10 cellular contexts compared by ENCODE assay signal in the genomic region with DNA sequence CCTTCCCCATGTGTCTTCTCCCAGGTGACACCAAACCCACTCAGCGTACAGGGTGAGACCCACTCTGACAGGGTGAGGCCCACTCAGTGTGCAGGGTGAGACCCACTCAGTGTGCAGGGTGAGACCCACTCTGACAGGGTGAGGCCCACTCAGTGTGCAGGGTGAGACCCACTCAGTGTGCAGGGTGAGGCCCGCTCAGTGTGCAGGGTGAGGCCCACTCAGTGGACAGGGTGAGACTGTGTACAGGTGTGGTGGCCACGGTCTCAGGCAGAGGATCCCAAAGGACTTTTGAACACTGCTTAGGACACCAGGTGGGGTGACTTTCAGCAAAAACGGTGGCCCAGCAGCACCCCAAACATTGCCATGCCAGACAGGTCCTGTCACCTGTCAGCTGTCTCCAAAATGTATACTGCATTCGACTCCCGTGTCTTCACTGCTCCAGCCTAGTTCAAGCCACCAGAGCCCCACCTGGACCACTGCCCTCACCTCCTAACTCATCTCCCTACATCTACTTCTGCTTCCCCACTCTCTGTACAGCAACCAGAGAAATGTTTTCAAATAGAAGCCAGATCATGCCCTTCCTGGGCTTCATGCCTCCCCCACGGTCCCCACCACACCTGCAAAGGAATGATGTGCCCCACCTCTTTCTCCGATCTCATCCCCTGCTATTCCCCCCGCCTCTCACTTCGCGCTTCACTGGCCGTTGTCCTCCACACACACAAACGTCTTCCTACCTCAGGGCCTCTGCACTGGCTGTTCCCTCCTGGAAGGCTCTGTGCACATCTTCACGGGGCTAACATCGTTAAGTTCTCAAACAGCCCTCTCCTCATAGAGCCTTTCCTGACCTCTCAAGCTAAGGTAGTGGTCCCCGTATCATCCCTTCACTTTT. TPM values are rescaled to one million over a fixed set of nuclear protein-coding genes. Genes with fewer than 3 reads are reported as not detected.
DNase-seq lines count a peak whose midpoint lies in the region; ATAC-seq and TF ChIP-seq lines count a peak whose summit lies in the region.
"Had no signal": no experiment of that assay in that cellular context is flagged by ENCODE, and none has a peak within 500 bp of the region (broad histone marks: within the 10 kb centered on the region; RNA-seq: fewer than 3 reads in every experiment).

No MANE protein-coding gene starts in this region.

- DNase-seq in MCF 10A (ENCODE audit: unreplicated experiment): no peak
- no peak for DNase-seq in mammary epithelial cell
- no peak for DNase-seq in coronary artery (ENCODE audit: low spot score)
- DNase-seq in type B pancreatic cell (ENCODE audit: extremely low spot score, unreplicated experiment): peak; percentile 49
- DNase-seq in superior temporal gyrus (ENCODE audit: extremely low spot score): no peak
- DNase-seq in PC-3: no peak
- DNase-seq in tibial nerve (ENCODE audit: low spot score in 2 of 2): no peak
- DNase-seq: activated CD4-positive, alpha-beta T cell treated with anti-CD3 and anti-CD28 coated beads, Interleukin-2, amount 50 U/mL, for 48 hours had no signal

- H3F3A ChIP-seq in PC-3 (ENCODE audit: low read length, unreplicated experiment): no peaks in the 10 kb centered on the region

- in situ Hi-C loops in mammary epithelial cell (cut with MboI; ENCODE audit: low sequenced_read_pairs in 2 of 2): loop anchor here (5.0 to 10.0 kb wide), 2 partner anchors 50 to 63 kb away; a partner anchor contains a TSS

- no peak overlapping the region for H2AFZ ChIP-seq in mammary epithelial cell (ENCODE audit: low read depth, low read length)
- H2AFZ ChIP-seq in PC-3 (ENCODE audit: low read length): no peak overlapping the region

- H3K9ac ChIP-seq in mammary epithelial cell (ENCODE audit: insufficient read depth, low read length) (no peak overlapping the region), PC-3 (ENCODE audit: low read length) (no peak overlapping the region)

- no peaks in the 10 kb centered on the region for H3K9me2 ChIP-seq in PC-3 (replicated peaks; ENCODE audit: low read length)

- ATAC-seq in PC-3: no peak

- H3K36me3 Mint-ChIP-seq in MCF 10A (ENCODE audit: insufficient read depth, unreplicated experiment) (peaks cover 5% of the 10 kb centered on the region), type B pancreatic cell (peaks cover 4% of the 10 kb centered on the region)
- H3K36me3 Mint-ChIP-seq: activated naive CD8-positive, alpha-beta T cell had no signal

- CTCF ChIA-PET in MCF 10A (lab: Yijun Ruan, JAX) (interaction anchor here (1.4 to 3.5 kb wide), 4 partner anchors 8 to 69 kb away, joined by 6 to 34 read pairs (median 11); no protein-coding TSS in a partner anchor), mammary epithelial cell (lab: Charles Lee; ENCODE audit: low non-redundant PET) (interaction anchor here (0.6 kb wide), 1 partner anchor 10 kb away, joined by 12 read pairs; no protein-coding TSS in a partner anchor), PC-3 (lab: Charles Lee) (interaction anchor here (1.0 kb wide), 1 partner anchor 9 kb away, joined by 3 read pairs; no protein-coding TSS in a partner anchor)

- H4K20me1 ChIP-seq in mammary epithelial cell (ENCODE audit: insufficient read depth, low read length) (no peaks in the 10 kb centered on the region), PC-3 (ENCODE audit: low read length) (no peaks in the 10 kb centered on the region)

- intact Hi-C loops in MCF 10A (cut with micrococcal nuclease) (no loop called here), mammary epithelial cell (cut with micrococcal nuclease) (no loop called here), PC-3 (cut with micrococcal nuclease) (no loop called here)

- WGBS in mammary epithelial cell (ENCODE audit: low coverage, missing lambda C conversion rate): 58% methylated on average over 15 of the region's 16 CpGs
- 64 to 70% methylated on average over 15 to 16 of the region's 16 CpGs for WGBS in tibial nerve, 2 donors

- H3K4me1 Mint-ChIP-seq in MCF 10A (ENCODE audit: insufficient read depth, unreplicated experiment) (peaks cover 11% of the 10 kb centered on the region), type B pancreatic cell (ENCODE audit: unreplicated experiment) (peaks cover 23% of the 10 kb centered on the region)

- H3K4me1 ChIP-seq in mammary epithelial cell (ENCODE audit: insufficient read depth, low read length) (peaks cover 10% of the 10 kb centered on the region), muscle layer of duodenum (ENCODE audit: control insufficient read depth in 1 of 2, insufficient read depth in 2 of 2, low read length in 2 of 2) (peaks cover 6 to 15% of the 10 kb centered on the region in 2 donors), PC-3 (ENCODE audit: insufficient read depth, low read length) (peaks cover 14% of the 10 kb centered on the region), tibial nerve (peaks cover 0 to 19% (median 8%) of the 10 kb centered on the region in 4 donors)

- TF ChIP-seq CTCF in MCF 10A (IDR thresholded peaks at IDR 0.05; ENCODE audit: unreplicated experiment) (no peak), mammary epithelial cell (conservative IDR thresholded peaks at IDR 0.05 in 1 of 2, IDR thresholded peaks at IDR 0.05 in 1 of 2; ENCODE audit: extremely low read depth in 1 of 2, insufficient read depth in 1 of 2, low read depth in 1 of 2, low read length in 2 of 2) (no peak), coronary artery (IDR thresholded peaks at IDR 0.05) (no peak), type B pancreatic cell (conservative IDR thresholded peaks at IDR 0.05) (no peak), PC-3 (conservative IDR thresholded peaks at IDR 0.05; ENCODE audit: low read depth, low read length) (no peak), tibial nerve (IDR thresholded peaks at IDR 0.05) (no peak)

- dilution Hi-C loops in mammary epithelial cell (cut with HindIII; ENCODE audit: low sequenced_read_pairs): loop anchor here (5.0 kb wide), 1 partner anchor 53 kb away; a partner anchor contains a TSS

- H3K27ac Mint-ChIP-seq in MCF 10A (ENCODE audit: low read depth, unreplicated experiment) (peak overlapping the region; percentile 5), type B pancreatic cell (peak overlapping the region; percentile 97)
- H3K27ac Mint-ChIP-seq: activated naive CD8-positive, alpha-beta T cell had no signal

- POLR2A ChIA-PET in MCF 10A (lab: Yijun Ruan, JAX): no interaction called here
- POLR2A ChIA-PET in PC-3 (lab: Charles Lee; ENCODE audit: unreplicated experiment): interaction anchor here (0.6 kb wide), 1 partner anchor 17 kb away, joined by 3 read pairs; no protein-coding TSS in a partner anchor

- no TSS peak for BruUV-seq in MCF 10A (replicated peaks; lab: Mats Ljungman, UMichigan)
- BruUV-seq in mammary epithelial cell (replicated peaks; lab: Mats Ljungman, UMichigan): no TSS peak
- no TSS peak for BruUV-seq in PC-3 (replicated peaks; lab: Mats Ljungman, UMichigan)

- H3K27me3 ChIP-seq in mammary epithelial cell (ENCODE audit: insufficient read depth, low read length): no peaks in the 10 kb centered on the region
- no peaks in the 10 kb centered on the region for H3K27me3 ChIP-seq in muscle layer of duodenum (ENCODE audit: low read depth, low read length)
- H3K27me3 ChIP-seq in PC-3 (ENCODE audit: low read length): no peaks in the 10 kb centered on the region
- H3K27me3 ChIP-seq in tibial nerve: no peaks in the 10 kb centered on the region

- H3K4me3 ChIP-seq in mammary epithelial cell (replicated peaks in 1 of 3; ENCODE audit: insufficient read depth in 1 of 3, low read depth in 2 of 3, low read length in 3 of 3) (no peak overlapping the region), coronary artery (peak overlapping the region; percentile 39), muscle layer of duodenum (ENCODE audit: low read depth in 1 of 2, low read length in 2 of 2) (no peak overlapping the region), PC-3 (ENCODE audit: low read length) (no peak overlapping the region), tibial nerve (no peak overlapping the region)

- H3K79me2 ChIP-seq in mammary epithelial cell (ENCODE audit: insufficient read depth, low read length) (no peaks in the 10 kb centered on the region), PC-3 (ENCODE audit: low read length) (no peaks in the 10 kb centered on the region)

- TF ChIP-seq EP300 in tibial nerve (IDR thresholded peaks at IDR 0.05): no peak

- no peak overlapping the region for H3K4me3 Mint-ChIP-seq in MCF 10A (ENCODE audit: unreplicated experiment)
- peak overlapping the region; percentile 1 for H3K4me3 Mint-ChIP-seq in type B pancreatic cell
- H3K4me3 Mint-ChIP-seq: activated naive CD8-positive, alpha-beta T cell had no signal

- no peaks in the 10 kb centered on the region for H3K9me3 ChIP-seq in mammary epithelial cell (replicated peaks; ENCODE audit: insufficient read depth, low read length)
- no peaks in the 10 kb centered on the region for H3K9me3 ChIP-seq in muscle layer of duodenum (ENCODE audit: control insufficient read depth in 1 of 2, low read length in 2 of 2)
- H3K9me3 ChIP-seq in PC-3 (ENCODE audit: low read length): no peaks in the 10 kb centered on the region
- H3K9me3 ChIP-seq in tibial nerve: no peaks in the 10 kb centered on the region

- no peak overlapping the region for H3K4me2 ChIP-seq in mammary epithelial cell (ENCODE audit: insufficient read depth, low read depth, low read length)
- H3K4me2 ChIP-seq in PC-3 (ENCODE audit: low read length): no peak overlapping the region

- no peak overlapping the region for H3K27ac ChIP-seq in mammary epithelial cell (ENCODE audit: insufficient read depth, low read depth, low read length)
- H3K27ac ChIP-seq in coronary artery: no peak overlapping the region
- peak overlapping the region; percentile 49 for H3K27ac ChIP-seq in muscle layer of duodenum (ENCODE audit: low read length)
- no peak overlapping the region for H3K27ac ChIP-seq in PC-3 (ENCODE audit: low read length)
- no peak overlapping the region for H3K27ac ChIP-seq in tibial nerve

- H3K9me3 Mint-ChIP-seq in MCF 10A (ENCODE audit: unreplicated experiment) (no peaks in the 10 kb centered on the region), type B pancreatic cell (no peaks in the 10 kb centered on the region)

- no peaks in the 10 kb centered on the region for H3K27me3 Mint-ChIP-seq in MCF 10A (ENCODE audit: insufficient read depth, unreplicated experiment)
- H3K27me3 Mint-ChIP-seq in type B pancreatic cell: no peaks in the 10 kb centered on the region
- H3K27me3 Mint-ChIP-seq: activated naive CD8-positive, alpha-beta T cell had no signal

- H3K36me3 ChIP-seq in mammary epithelial cell (ENCODE audit: insufficient read depth, low read length): no peaks in the 10 kb centered on the region
- no peaks in the 10 kb centered on the region for H3K36me3 ChIP-seq in muscle layer of duodenum (ENCODE audit: control insufficient read depth in 1 of 2, insufficient read depth in 2 of 2, low read length in 2 of 2)
- H3K36me3 ChIP-seq in PC-3 (ENCODE audit: low read depth, low read length): no peaks in the 10 kb centered on the region
- no peaks in the 10 kb centered on the region for H3K36me3 ChIP-seq in tibial nerve

- TF ChIP-seq POLR2A in tibial nerve (IDR thresholded peaks at IDR 0.05): no peak

RNA-seq across cellular contexts. Expression of a gene that starts 52.1 kb away (rescaled TPM):
- total RNA-seq in MCF 10A (2022) (93.9 and 122 TPM in 2 replicates), mammary epithelial cell (10 to 100 TPM; 50.3 to 53.2 TPM), type B pancreatic cell (ENCODE audit: low replicate concordance) (37.4 and 56.9 TPM in 2 replicates), PC-3 (2014; rRNA removed) (62.2 and 62.9 TPM in 2 replicates), tibial nerve (10 to 100 TPM; 41.4 to 54.9 (median 45.4) TPM)
- 21.4 TPM for polyA plus RNA-seq in mammary epithelial cell
- 27.1 TPM for polyA minus RNA-seq in mammary epithelial cell
